ENCODE assay signal across 18 cellular contexts in the genomic region with DNA sequence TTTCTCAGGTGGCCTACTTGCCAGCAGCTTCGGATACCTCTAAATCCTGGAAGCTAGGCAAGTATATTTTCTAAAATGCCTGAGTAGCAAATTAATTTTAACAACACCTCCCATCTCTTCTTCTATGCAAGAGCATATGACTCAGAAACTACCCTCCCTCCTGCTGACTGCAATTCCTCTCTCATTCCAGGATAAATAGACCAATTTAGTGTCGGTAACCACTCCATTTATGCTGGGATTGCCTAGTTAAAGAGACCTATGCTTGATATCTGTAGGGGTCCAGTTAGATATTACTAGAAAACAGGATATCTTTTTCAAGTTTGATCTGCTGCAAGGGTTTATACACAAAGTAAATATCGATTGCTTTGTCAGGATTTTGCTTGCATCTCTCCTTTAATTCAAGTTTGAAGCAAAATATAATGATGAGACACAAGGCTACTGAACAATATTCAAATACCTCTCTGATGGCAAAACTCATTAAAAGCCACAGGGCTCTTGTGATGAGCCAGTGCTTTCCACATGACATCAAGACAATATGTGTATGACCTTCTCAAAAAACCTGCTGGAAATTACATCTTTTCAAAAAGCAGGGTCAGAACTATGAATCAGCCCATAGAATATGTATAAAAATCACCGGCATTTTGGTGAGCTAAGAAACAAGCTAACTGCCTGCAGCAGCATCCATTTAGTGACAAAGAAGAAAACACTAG.
A peak's percentile ranks its signal among the peaks of the same experiment; 100 is the strongest.
DNase-seq lines count a peak whose midpoint lies in the region; ATAC-seq and TF ChIP-seq lines count a peak whose summit lies in the region.
"Had no signal": no experiment of that assay in that cellular context is flagged by ENCODE, and none has a peak within 500 bp of the region (broad histone marks: within the 10 kb centered on the region; RNA-seq: fewer than 3 reads in every experiment).

No MANE protein-coding gene starts in this region.

- DNase-seq in GM04503 (ENCODE audit: low read depth) (peak; percentile 32), SK-N-SH (no peak), fibroblast of peridontal ligament (ENCODE audit: extremely low read depth) (peak; percentile 73), Right ventricle myocardium inferior (ENCODE audit: missing footprints) (no peak), iPS-NIHi11 (ENCODE audit: low spot score) (no peak), adrenal gland (no peak)
- DNase-seq in central memory CD4-positive, alpha-beta T cell: no peak
- DNase-seq: activated CD8-positive, alpha-beta memory T cell treated with anti-CD3 and anti-CD28 coated beads for 24 hours; activated gamma-delta T cell; endodermal cell; hippocampal formation; left ventricle myocardium inferior; naive B cell; stimulated activated CD8-positive, alpha-beta memory T cell treated with anti-CD3 and anti-CD28 coated beads, Interleukin-4, amount 100 ng/mL, for 48 hours had no signal

- no peaks in the 10 kb centered on the region for H3K9me3 ChIP-seq in SK-N-SH
- H3K9me3 ChIP-seq in parathyroid adenoma (ENCODE audit: control insufficient read depth, low read length): no peaks in the 10 kb centered on the region
- no peaks in the 10 kb centered on the region for H3K9me3 ChIP-seq in adrenal gland (replicated peaks in 1 of 3)
- H3K9me3 ChIP-seq: left ventricle myocardium inferior, tibial nerve had no signal

- no peak overlapping the region for H3K4me3 ChIP-seq in SK-N-SH (ENCODE audit: low read depth in 2 of 2, low read length in 1 of 2)
- H3K4me3 ChIP-seq in parathyroid adenoma (ENCODE audit: low read depth, low read length): no peak overlapping the region
- no peak overlapping the region for H3K4me3 ChIP-seq in adrenal gland
- H3K4me3 ChIP-seq: cardiac muscle cell, left ventricle myocardium inferior, tibial nerve had no signal

- no peak for ATAC-seq in Right ventricle myocardium inferior

- H3K27ac ChIP-seq in SK-N-SH (ENCODE audit: low read depth in 2 of 2, low read length in 1 of 2) (peak overlapping the region in 1 of 2 experiments; percentile 85; a peak in 3 of 4 replicates), parathyroid adenoma (no peak overlapping the region), adrenal gland (no peak overlapping the region)
- H3K27ac ChIP-seq: cardiac muscle cell, left ventricle myocardium inferior, tibial nerve, VCaP had no signal

- no peaks in the 10 kb centered on the region for H3K9me2 ChIP-seq in SK-N-SH

- H3K4me2 ChIP-seq in SK-N-SH (peak overlapping the region; percentile 7; the same call in 1 of the 2 replicates), parathyroid adenoma (ENCODE audit: low read length) (no peak overlapping the region)

- TF ChIP-seq CTCF in SK-N-SH (IDR thresholded peaks at IDR 0.05) (no peak), parathyroid adenoma (IDR thresholded peaks at IDR 0.05) (no peak), adrenal gland (IDR thresholded peaks at IDR 0.05) (no peak)

- peak overlapping the region; percentile 47; the same call in 1 of the 2 replicates for H3K9ac ChIP-seq in SK-N-SH
- H3K9ac ChIP-seq in parathyroid adenoma: no peak overlapping the region

- no peaks in the 10 kb centered on the region for H4K20me1 ChIP-seq in SK-N-SH (ENCODE audit: insufficient read depth)

- peaks cover 24% of the 10 kb centered on the region for H3F3A ChIP-seq in SK-N-SH (replicated peaks; ENCODE audit: insufficient read depth)

- H3K27me3 ChIP-seq in SK-N-SH (ENCODE audit: insufficient read depth) (no peaks in the 10 kb centered on the region), parathyroid adenoma (ENCODE audit: control insufficient read depth, insufficient read depth, low read length) (no peaks in the 10 kb centered on the region), adrenal gland (no peaks in the 10 kb centered on the region)
- H3K27me3 ChIP-seq: cardiac muscle cell, tibial nerve had no signal

- POLR2A ChIA-PET in SK-N-SH (lab: Yijun Ruan, JAX): no interaction called here

- peak overlapping the region; percentile 84 for H2AFZ ChIP-seq in SK-N-SH (ENCODE audit: low read depth)
- peak overlapping the region; percentile 14 for H2AFZ ChIP-seq in parathyroid adenoma

- H3K36me3 ChIP-seq in SK-N-SH (replicated peaks in 1 of 2; ENCODE audit: control insufficient read depth in 1 of 2, insufficient read depth in 2 of 2, low read length in 1 of 2): no peaks in the 10 kb centered on the region
- no peaks in the 10 kb centered on the region for H3K36me3 ChIP-seq in parathyroid adenoma (ENCODE audit: control insufficient read depth, insufficient read depth, low read length)
- H3K36me3 ChIP-seq in adrenal gland (replicated peaks in 1 of 2): no peaks in the 10 kb centered on the region
- H3K36me3 ChIP-seq: cardiac muscle cell, left ventricle myocardium inferior, tibial nerve had no signal

- H3K79me2 ChIP-seq in SK-N-SH (ENCODE audit: insufficient read depth) (no peaks in the 10 kb centered on the region), parathyroid adenoma (no peaks in the 10 kb centered on the region)

- 51% methylated on average over 4 of the region's 4 CpGs for WGBS in SK-N-SH (ENCODE audit: low lambda C conversion rate)
- 71 to 84% (median 78%) methylated on average over 4 of the region's 4 CpGs for WGBS in adrenal gland, 4 donors

- no peak for TF ChIP-seq EP300 in SK-N-SH (IDR thresholded peaks at IDR 0.05; ENCODE audit: borderline replicate concordance in 1 of 2, low read depth in 1 of 2, low read length in 1 of 2)

- intact Hi-C loops in Right ventricle myocardium inferior (cut with DNase I) (no loop called here), adrenal gland (cut with DNase I) (no loop called here)

- no peak for TF ChIP-seq POLR2A in adrenal gland (IDR thresholded peaks at IDR 0.05)

- CTCF ChIA-PET in SK-N-SH (lab: Yijun Ruan, JAX): no interaction called here

- TF ChIP-seq RAD21 in SK-N-SH (IDR thresholded peaks at IDR 0.05; ENCODE audit: low read length): no peak

- H3K4me1 ChIP-seq in SK-N-SH (ENCODE audit: control insufficient read depth in 1 of 2, insufficient read depth in 2 of 2, low read depth in 1 of 2, low read length in 1 of 2) (peaks cover 0 to 41% of the 10 kb centered on the region in 2 experiments; a peak in 2 of 4 replicates), parathyroid adenoma (no peaks in the 10 kb centered on the region), adrenal gland (replicated peaks in 1 of 2) (no peaks in the 10 kb centered on the region)
- H3K4me1 ChIP-seq: left ventricle myocardium inferior, tibial nerve had no signal

TF ChIP-seq in SK-N-SH, 30 proteins besides CTCF, POLR2A, EP300 and RAD21:
- TF ChIP-seq FOSL2 (IDR thresholded peaks at IDR 0.05; ENCODE audit: borderline replicate concordance, low read depth) (peak; percentile 40; the same call in 1 of the 2 replicates), RXRA (IDR thresholded peaks at IDR 0.05; ENCODE audit: borderline replicate concordance, low read depth) (0 out of 2 replicates have a peak, but pooled peaks have one; percentile 5), JUND (IDR thresholded peaks at IDR 0.05) (peak; percentile 4; the same call in 1 of the 2 replicates), TAF1 (IDR thresholded peaks at IDR 0.05; ENCODE audit: borderline replicate concordance, low read depth, low read length) (no peak), YY1 (IDR thresholded peaks at IDR 0.05; ENCODE audit: low read depth) (0 out of 2 replicates have a peak, but pooled peaks have one; percentile 17), MEF2A (IDR thresholded peaks at IDR 0.05; ENCODE audit: borderline replicate concordance, low read depth) (no peak)
- TF ChIP-seq, protein P1, sequence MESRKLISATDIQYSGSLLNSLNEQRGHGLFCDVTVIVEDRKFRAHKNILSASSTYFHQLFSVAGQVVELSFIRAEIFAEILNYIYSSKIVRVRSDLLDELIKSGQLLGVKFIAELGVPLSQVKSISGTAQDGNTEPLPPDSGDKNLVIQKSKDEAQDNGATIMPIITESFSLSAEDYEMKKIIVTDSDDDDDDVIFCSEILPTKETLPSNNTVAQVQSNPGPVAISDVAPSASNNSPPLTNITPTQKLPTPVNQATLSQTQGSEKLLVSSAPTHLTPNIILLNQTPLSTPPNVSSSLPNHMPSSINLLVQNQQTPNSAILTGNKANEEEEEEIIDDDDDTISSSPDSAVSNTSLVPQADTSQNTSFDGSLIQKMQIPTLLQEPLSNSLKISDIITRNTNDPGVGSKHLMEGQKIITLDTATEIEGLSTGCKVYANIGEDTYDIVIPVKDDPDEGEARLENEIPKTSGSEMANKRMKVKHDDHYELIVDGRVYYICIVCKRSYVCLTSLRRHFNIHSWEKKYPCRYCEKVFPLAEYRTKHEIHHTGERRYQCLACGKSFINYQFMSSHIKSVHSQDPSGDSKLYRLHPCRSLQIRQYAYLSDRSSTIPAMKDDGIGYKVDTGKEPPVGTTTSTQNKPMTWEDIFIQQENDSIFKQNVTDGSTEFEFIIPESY (IDR thresholded peaks at IDR 0.05; ENCODE audit: borderline replicate concordance, low read depth): no peak

Comparison
In these comparisons a context has a peak if more than half of its experiments do, and no peak if none do; other contexts are left out.
1. DNase-seq: peak in GM04503 (single experiment) and fibroblast of peridontal ligament (single experiment); none in SK-N-SH (single experiment), Right ventricle myocardium inferior (single experiment), iPS-NIHi11 (single experiment), adrenal gland (0 of 7) and central memory CD4-positive, alpha-beta T cell (single experiment).